In the genomic region with DNA sequence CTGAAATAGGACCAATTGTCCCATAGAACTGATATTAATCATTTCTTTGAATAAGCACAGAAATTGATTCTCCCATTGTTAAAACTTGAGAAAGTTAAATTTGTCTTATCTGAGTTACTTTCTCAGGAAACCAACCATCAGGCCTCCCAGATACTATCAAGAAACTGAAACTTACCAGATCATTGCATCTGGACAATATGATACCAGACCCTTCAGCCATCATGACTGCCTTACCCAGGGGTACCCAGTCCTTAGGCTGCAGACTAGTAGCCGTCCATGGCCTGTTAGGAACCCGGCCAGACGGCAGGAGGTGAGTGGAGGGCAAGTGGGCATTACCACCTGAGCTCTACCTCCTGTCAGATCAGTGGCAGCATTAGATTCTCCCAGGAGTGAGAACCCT, we compare ENCODE assay signal across 26 cellular contexts.
"Had no signal": no experiment of that assay in that cellular context is flagged by ENCODE, and none has a peak within 500 bp of the region (broad histone marks: within the 10 kb centered on the region; RNA-seq: fewer than 3 reads in every experiment).

No MANE protein-coding gene starts in this region.

- DNase-seq: IMR-90; Karpas-422; KG1; MM.1S; NCI-H1092 treated with DMSO at 0.1 percent for 48 hours; NCI-H1436; NCI-H187; NCI-H2029; NCI-H2081 treated with DMSO at 0.1 percent for 48 hours; NCI-H2171; NCI-H226; NCI-H446; NCI-H510A; NCI-H524 treated with DMSO at 0.1 percent for 48 hours; NCI-H69; NCI-H774; NK-92 treated with Interleukin-12 subunit alpha and Interleukin-12 subunit beta, amount 100 ng/mL, for 24 hours; PC-3; SHP77; SK-N-SH; SW 1271; T-cell had no signal

- H3K27me3 Mint-ChIP-seq: T-cell had no signal

- H3K4me3 Mint-ChIP-seq: T-cell; T-helper 1 cell treated with Interleukin-12 subunit alpha and Interleukin-12 subunit beta and Interleukin-4 antibody, amounts not matched to agents 30 μg/mL and 1 μg/mL, for 36 hours had no signal

- FAIRE-seq: HepG2 had no signal

- H3K27ac ChIP-seq: RWPE1 had no signal

- H3K4me2 ChIP-seq: SK-N-SH had no signal

- H3K9ac ChIP-seq: SK-N-SH had no signal

- ATAC-seq: HepG2, Panc1, PC-3, T-cell had no signal
